Comparison of ENCODE assay signal across 8 cellular contexts in the genomic region with DNA sequence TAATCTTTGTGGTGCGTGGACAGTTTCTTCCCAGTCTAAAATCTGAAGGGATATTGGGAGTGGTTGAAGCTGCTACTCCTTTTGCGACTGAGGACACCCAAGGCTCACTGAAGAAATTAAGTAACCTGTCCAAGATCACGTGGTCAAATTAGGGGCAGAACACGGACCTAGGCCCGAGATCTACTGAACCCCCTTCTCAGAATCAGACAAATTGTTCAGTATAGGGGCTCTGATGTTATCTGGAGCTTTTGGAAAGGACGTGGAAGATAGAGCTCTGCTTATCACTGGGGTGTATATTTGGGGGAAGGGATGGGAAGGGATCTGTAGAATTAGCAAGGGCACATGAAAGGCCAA. TPM values are rescaled to one million over a fixed set of nuclear protein-coding genes. Genes with fewer than 3 reads are reported as not detected.
DNase-seq lines count a peak whose midpoint lies in the region; ATAC-seq and TF ChIP-seq lines count a peak whose summit lies in the region.

No MANE protein-coding gene starts in this region.

- POLR2A ChIA-PET in PC-3 (lab: Charles Lee; ENCODE audit: unreplicated experiment), result interaction anchor here (0.6 kb wide), 1 partner anchor 18 kb away, joined by 3 read pairs; no protein-coding TSS in a partner anchor

- intact Hi-C loops in PC-3 (cut with micrococcal nuclease), result loop anchor here (5.0 kb wide), 1 partner anchor 142 kb away; no protein-coding TSS in a partner anchor

- peak overlapping the region; percentile 76 for H3K27ac Mint-ChIP-seq in progenitor cell of endocrine pancreas

- no peak for TF ChIP-seq CTCF in GM12864 (IDR thresholded peaks at IDR 0.05; ENCODE audit: low read depth, low read length, missing control alignments)
- TF ChIP-seq CTCF in PC-3 (conservative IDR thresholded peaks at IDR 0.05; ENCODE audit: low read depth, low read length), result no peak
- no peak for TF ChIP-seq CTCF in progenitor cell of endocrine pancreas (IDR thresholded peaks at IDR 0.05; ENCODE audit: unreplicated experiment)

- H3K4me1 ChIP-seq in PC-3 (ENCODE audit: insufficient read depth, low read length), result peaks cover 6% of the 10 kb centered on the region
- peaks cover 0 to 2% of the 10 kb centered on the region in 2 donors for H3K4me1 ChIP-seq in esophagus (ENCODE audit: control insufficient read depth in 2 of 2, insufficient read depth in 2 of 2, low read length in 1 of 2)

- 4 to 7% methylated on average over 6 of the region's 6 CpGs for WGBS in esophagus, 2 donors

- CTCF ChIA-PET in PC-3 (lab: Charles Lee), result interaction anchor here (1.0 kb wide), 1 partner anchor 229 kb away, joined by 3 read pairs; no protein-coding TSS in a partner anchor

- BruUV-seq in PC-3 (replicated peaks; lab: Mats Ljungman, UMichigan), result TSS peak; percentile 63

- no peaks in the 10 kb centered on the region for H3K9me2 ChIP-seq in PC-3 (replicated peaks; ENCODE audit: low read length)

- H3K79me2 ChIP-seq in PC-3 (ENCODE audit: low read length), result peaks cover 10% of the 10 kb centered on the region

- H3K27me3 ChIP-seq in PC-3 (ENCODE audit: low read length) (no peaks in the 10 kb centered on the region), esophagus (ENCODE audit: control insufficient read depth in 1 of 2, insufficient read depth in 2 of 2, low read length in 2 of 2) (no peaks in the 10 kb centered on the region)

- H3K27me3 Mint-ChIP-seq in progenitor cell of endocrine pancreas, result no peaks in the 10 kb centered on the region

- no peaks in the 10 kb centered on the region for H3K36me3 ChIP-seq in PC-3 (ENCODE audit: low read depth, low read length)
- no peaks in the 10 kb centered on the region for H3K36me3 ChIP-seq in esophagus (ENCODE audit: control insufficient read depth in 2 of 2, insufficient read depth in 2 of 2, low read length in 1 of 2)

- no peaks in the 10 kb centered on the region for H3K9me3 Mint-ChIP-seq in progenitor cell of endocrine pancreas (ENCODE audit: low read depth)

- peaks cover 6% of the 10 kb centered on the region for H3K4me1 Mint-ChIP-seq in progenitor cell of endocrine pancreas (ENCODE audit: low read depth)

- H3K4me3 ChIP-seq in GM12864 (ENCODE audit: low read depth, low read length) (peak overlapping the region; percentile 67), PC-3 (ENCODE audit: low read length) (peak overlapping the region; percentile 89), esophagus (ENCODE audit: low read depth in 1 of 2, low read length in 2 of 2) (peak overlapping the region; percentile 79 to 88)

- H3K4me3 Mint-ChIP-seq in progenitor cell of endocrine pancreas (ENCODE audit: low read depth), result peak overlapping the region; percentile 84

- H2AFZ ChIP-seq in PC-3 (ENCODE audit: low read length), result peak overlapping the region; percentile 92

- ATAC-seq in PC-3 (no peak; the same call in 1 of the 2 replicates), HG03460 (IDR thresholded peaks at IDR 0.05; ENCODE audit: unreplicated experiment) (no peak), HG03469 (IDR thresholded peaks at IDR 0.05; ENCODE audit: unreplicated experiment) (no peak)

- peak overlapping the region; percentile 14; the same call in 1 of the 2 replicates for H3K27ac ChIP-seq in PC-3 (ENCODE audit: low read length)
- H3K27ac ChIP-seq in esophagus (ENCODE audit: low read depth in 2 of 2, low read length in 1 of 2), result peak overlapping the region in 1 of 2 donors; percentile 72

- no peaks in the 10 kb centered on the region for H3K9me3 ChIP-seq in PC-3 (ENCODE audit: low read length)
- H3K9me3 ChIP-seq in esophagus (ENCODE audit: control insufficient read depth in 2 of 2, insufficient read depth in 1 of 2, low read depth in 1 of 2, low read length in 1 of 2), result no peaks in the 10 kb centered on the region

- H3K9ac ChIP-seq in PC-3 (ENCODE audit: low read length), result peak overlapping the region; percentile 86

- no peaks in the 10 kb centered on the region for H3K36me3 Mint-ChIP-seq in progenitor cell of endocrine pancreas (ENCODE audit: insufficient read depth)

- no peaks in the 10 kb centered on the region for H3F3A ChIP-seq in PC-3 (ENCODE audit: low read length, unreplicated experiment)

- H4K20me1 ChIP-seq in PC-3 (ENCODE audit: low read length), result no peaks in the 10 kb centered on the region

- H3K4me2 ChIP-seq in PC-3 (ENCODE audit: low read length), result peak overlapping the region; percentile 96

- DNase-seq in GM12864 (ENCODE audit: low read depth) (no peak), PC-3 (no peak), progenitor cell of endocrine pancreas (ENCODE audit: low spot score, unreplicated experiment) (no peak), NCI-H1694 (lab: John Stamatoyannopoulos, UW) (no peak), occipital lobe (lab: John Stamatoyannopoulos, UW) (no peak)

RNA-seq across cellular contexts. Expression of gene TANGO6, which starts 0.9 kb away (rescaled TPM):
- total RNA-seq in PC-3 (2014; rRNA removed) (9.4 and 17.7 TPM in 2 replicates), progenitor cell of endocrine pancreas (14.1 and 14.8 TPM in 2 replicates), occipital lobe (30.1 TPM)
- 1 to 10 TPM; 2.2 to 4.8 TPM for polyA plus RNA-seq in esophagus
